Comparison of ENCODE assay signal across 18 cellular contexts in the genomic region with DNA sequence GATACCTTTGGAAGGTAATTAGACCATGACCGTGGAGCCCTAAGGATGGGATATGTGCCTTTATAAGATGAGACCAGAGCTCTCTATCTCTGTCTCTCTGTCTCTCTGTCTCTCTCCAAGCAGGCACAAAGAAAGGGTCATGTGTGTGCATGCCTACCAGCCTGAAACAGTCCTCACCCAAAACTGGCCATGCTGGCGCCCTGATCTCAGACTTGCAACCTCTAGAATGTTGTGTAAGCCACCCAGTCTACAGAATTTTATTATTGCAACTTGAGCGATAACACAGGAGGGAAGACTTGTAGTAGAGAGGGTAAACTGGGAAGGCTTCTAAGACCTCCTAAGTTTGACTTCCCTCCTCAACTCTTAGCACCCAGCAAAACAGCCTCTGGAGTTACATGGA.
DNase-seq lines count a peak whose midpoint lies in the region; ATAC-seq and TF ChIP-seq lines count a peak whose summit lies in the region.
"Had no signal": no experiment of that assay in that cellular context is flagged by ENCODE, and none has a peak within 500 bp of the region (broad histone marks: within the 10 kb centered on the region; RNA-seq: fewer than 3 reads in every experiment).

No MANE protein-coding gene starts in this region.

- H3K4ac ChIP-seq in IMR-90 (ENCODE audit: low read depth, low read length) (no peak overlapping the region), mesendoderm (ENCODE audit: low read depth, low read length) (no peak overlapping the region)

- no peak overlapping the region for H3K14ac ChIP-seq in IMR-90 (replicated peaks; ENCODE audit: low read depth, low read length)

- H3K27me3 Mint-ChIP-seq in HFFc6 (ENCODE audit: insufficient read depth) (no peaks in the 10 kb centered on the region), neural crest cell (ENCODE audit: low read depth) (no peaks in the 10 kb centered on the region)
- H3K27me3 Mint-ChIP-seq in CD4-positive, alpha-beta memory T cell = no peaks in the 10 kb centered on the region
- H3K27me3 Mint-ChIP-seq: CD4-positive, CD25-positive, alpha-beta regulatory T cell had no signal

- H3K4me3 ChIP-seq in IMR-90 (ENCODE audit: insufficient read depth, low read depth, low read length) (no peak overlapping the region), mesendoderm (ENCODE audit: low read length) (no peak overlapping the region)
- no peak overlapping the region for H3K4me3 ChIP-seq in CD4-positive, alpha-beta memory T cell (ENCODE audit: low read length in 2 of 2)
- H3K4me3 ChIP-seq: BLaER1 had no signal

- no peak overlapping the region; the same call in 1 of the 2 replicates for H2BK20ac ChIP-seq in IMR-90 (ENCODE audit: low read depth, low read length)

- H2BK5ac ChIP-seq in IMR-90 (ENCODE audit: low read depth, low read length, poor library complexity, severe bottlenecking) (no peak overlapping the region), mesendoderm (ENCODE audit: low read length) (no peak overlapping the region)

- H3K4me1 ChIP-seq in IMR-90 (ENCODE audit: control insufficient read depth, insufficient read depth, low read length) (peaks cover 12% of the 10 kb centered on the region), mesendoderm (ENCODE audit: control insufficient read depth, low read depth, low read length) (no peaks in the 10 kb centered on the region)
- no peaks in the 10 kb centered on the region for H3K4me1 ChIP-seq in CD4-positive, alpha-beta memory T cell (ENCODE audit: insufficient read depth, low read length)
- H3K4me1 ChIP-seq: BE2C, BLaER1 had no signal

- H2AK5ac ChIP-seq in IMR-90 (ENCODE audit: low read depth, low read length) = peak overlapping the region; percentile 8; the same call in 1 of the 2 replicates
- H2AK5ac ChIP-seq in mesendoderm (ENCODE audit: low read length) = no peak overlapping the region

- no peak overlapping the region for H4K91ac ChIP-seq in IMR-90 (ENCODE audit: insufficient read depth, low read depth, low read length)

- peaks cover 4% of the 10 kb centered on the region; the same call in 1 of the 2 replicates for H3K9me1 ChIP-seq in IMR-90 (ENCODE audit: insufficient read depth, low read length)

- H3K56ac ChIP-seq in IMR-90 (ENCODE audit: extremely low read depth, insufficient read depth, low read length) (no peak overlapping the region), mesendoderm (ENCODE audit: low read length) (no peak overlapping the region)

- intact Hi-C loops in IMR-90 (cut with micrococcal nuclease) = no loop called here
- intact Hi-C loops in CD4-positive, alpha-beta memory T cell (cut with micrococcal nuclease) = no loop called here

- no peak overlapping the region for H4K8ac ChIP-seq in IMR-90 (ENCODE audit: low read depth in 2 of 2, low read length in 2 of 2)
- H4K8ac ChIP-seq in mesendoderm (ENCODE audit: low read depth, low read length) = no peak overlapping the region

- POLR2A ChIA-PET in IMR-90 (lab: Charles Lee; ENCODE audit: unreplicated experiment) = no interaction called here
- POLR2A ChIA-PET in CD4-positive, alpha-beta memory T cell (lab: Charles Lee; ENCODE audit: partially characterized antibody) = no interaction called here

- no peak for TF ChIP-seq RAD21 in IMR-90 (IDR thresholded peaks at IDR 0.05; ENCODE audit: low read length)

- H3K18ac ChIP-seq in IMR-90 (ENCODE audit: low read depth, low read length) (no peak overlapping the region), mesendoderm (ENCODE audit: low read length) (no peak overlapping the region)

- no peak overlapping the region for H2AK9ac ChIP-seq in IMR-90 (replicated peaks; ENCODE audit: low read depth, low read length, poor library complexity)

- H3K23ac ChIP-seq in IMR-90 (ENCODE audit: low read depth, low read length) (no peak overlapping the region), mesendoderm (ENCODE audit: low read length) (no peak overlapping the region)

- H3K36me3 ChIP-seq in IMR-90 (ENCODE audit: control insufficient read depth, insufficient read depth, low read length) (no peaks in the 10 kb centered on the region), mesendoderm (ENCODE audit: control insufficient read depth, insufficient read depth, low read length) (no peaks in the 10 kb centered on the region)
- no peaks in the 10 kb centered on the region for H3K36me3 ChIP-seq in CD4-positive, alpha-beta memory T cell (ENCODE audit: insufficient read depth, low read length)
- H3K36me3 ChIP-seq: BE2C, BLaER1 had no signal

- H3K79me1 ChIP-seq in IMR-90 (ENCODE audit: low read depth in 1 of 2, low read length in 2 of 2) (no peaks in the 10 kb centered on the region), mesendoderm (ENCODE audit: low read length) (no peaks in the 10 kb centered on the region)

- BruUV-seq in IMR-90 (replicated peaks; lab: Mats Ljungman, UMichigan) = no TSS peak

- ATAC-seq in IMR-90 (ENCODE audit: low read depth) = no peak
- ATAC-seq: CD8-positive, alpha-beta T cell had no signal

- peaks cover 2% of the 10 kb centered on the region; the same call in 1 of the 2 replicates for H3K9me3 ChIP-seq in IMR-90 (ENCODE audit: control insufficient read depth, insufficient read depth, low read length)
- H3K9me3 ChIP-seq in CD4-positive, alpha-beta memory T cell (ENCODE audit: control insufficient read depth in 1 of 2, low read length in 2 of 2) = no peaks in the 10 kb centered on the region
- H3K9me3 ChIP-seq: BE2C, Caco-2 had no signal

- H3K79me2 ChIP-seq in mesendoderm (ENCODE audit: control insufficient read depth, insufficient read depth, low read length) = no peaks in the 10 kb centered on the region

- H3K4me1 Mint-ChIP-seq in HFFc6 (ENCODE audit: low read depth) (peaks cover 46% of the 10 kb centered on the region), neural crest cell (no peaks in the 10 kb centered on the region)
- H3K4me1 Mint-ChIP-seq in CD4-positive, alpha-beta memory T cell = no peaks in the 10 kb centered on the region

- H2BK15ac ChIP-seq in IMR-90 (ENCODE audit: low read depth, low read length) (0 out of 3 replicates have a peak overlapping the region, but pooled peaks have one; percentile 50), mesendoderm (replicated peaks; ENCODE audit: low read depth) (no peak overlapping the region)

- H3K36me3 Mint-ChIP-seq in HFFc6 (ENCODE audit: low read depth) (peaks cover 34% of the 10 kb centered on the region), neural crest cell (ENCODE audit: low read depth) (peaks cover 5% of the 10 kb centered on the region)
- H3K36me3 Mint-ChIP-seq in CD4-positive, alpha-beta memory T cell = no peaks in the 10 kb centered on the region
- H3K36me3 Mint-ChIP-seq: CD14-positive monocyte; CD4-positive, CD25-positive, alpha-beta regulatory T cell; CD8-positive, alpha-beta T cell had no signal

- H3K27me3 ChIP-seq in IMR-90 (ENCODE audit: control insufficient read depth, insufficient read depth, low read length) (no peaks in the 10 kb centered on the region), mesendoderm (ENCODE audit: insufficient read depth, low read length, poor library complexity) (no peaks in the 10 kb centered on the region)
- no peaks in the 10 kb centered on the region for H3K27me3 ChIP-seq in CD4-positive, alpha-beta memory T cell (ENCODE audit: insufficient read depth, low read length)
- H3K27me3 ChIP-seq: BE2C, BLaER1 had no signal

- H3K4me3 Mint-ChIP-seq in HFFc6 = no peak overlapping the region
- no peak overlapping the region for H3K4me3 Mint-ChIP-seq in neural crest cell
- H3K4me3 Mint-ChIP-seq in CD4-positive, alpha-beta memory T cell = no peak overlapping the region
- H3K4me3 Mint-ChIP-seq: CD14-positive monocyte; CD4-positive, CD25-positive, alpha-beta regulatory T cell; CD8-positive, alpha-beta T cell had no signal

- no peak overlapping the region for H3K27ac ChIP-seq in IMR-90 (ENCODE audit: insufficient read depth, low read length)
- H3K27ac ChIP-seq in mesendoderm (ENCODE audit: low read depth, low read length) = no peak overlapping the region
- H3K27ac ChIP-seq in CD4-positive, alpha-beta memory T cell (ENCODE audit: low read depth, low read length) = no peak overlapping the region
- H3K27ac ChIP-seq: BLaER1 had no signal

- CTCF ChIA-PET in IMR-90 (lab: Yijun Ruan, JAX) = no interaction called here
- CTCF ChIA-PET in CD4-positive, alpha-beta memory T cell (lab: Charles Lee; ENCODE audit: partially characterized antibody) = no interaction called here

- H3K27ac Mint-ChIP-seq in HFFc6 = peak overlapping the region; percentile 94; the same call in 1 of the 2 replicates
- H3K27ac Mint-ChIP-seq in neural crest cell (ENCODE audit: unreplicated experiment) = peak overlapping the region; percentile 36
- no peak overlapping the region for H3K27ac Mint-ChIP-seq in CD4-positive, alpha-beta memory T cell
- H3K27ac Mint-ChIP-seq: CD14-positive monocyte; CD4-positive, CD25-positive, alpha-beta regulatory T cell; CD8-positive, alpha-beta T cell had no signal

- dilution Hi-C loops in IMR-90 (cut with HindIII; ENCODE audit: low sequenced_read_pairs, unreplicated experiment) = no loop called here

- H2AFZ ChIP-seq in IMR-90 (replicated peaks; ENCODE audit: low read length, poor library complexity) = no peak overlapping the region

- in situ Hi-C loops in IMR-90 (cut with MboI; ENCODE audit: low sequenced_read_pairs) = no loop called here

- H4K5ac ChIP-seq in IMR-90 (ENCODE audit: low read depth, low read length) (no peak overlapping the region), mesendoderm (ENCODE audit: low read length) (no peak overlapping the region)

- TF ChIP-seq POLR2A in IMR-90 (IDR thresholded peaks at IDR 0.05; ENCODE audit: low read depth, low read length) = no peak

- no CpG with 5 or more reads among the region's 3 CpGs for WGBS in IMR-90 (ENCODE audit: extremely low coverage in 2 of 2, insufficient read length in 1 of 2), 2 experiments
- WGBS in mesendoderm (ENCODE audit: extremely low coverage, insufficient coverage, low lambda C conversion rate) = no CpG with 5 or more reads among the region's 3 CpGs

- no peak for TF ChIP-seq CTCF in HFFc6 (IDR thresholded peaks at IDR 0.05)
- TF ChIP-seq CTCF in IMR-90 (conservative IDR thresholded peaks at IDR 0.05; ENCODE audit: low read depth, low read length) = no peak
- no peak for TF ChIP-seq CTCF in neural crest cell (conservative IDR thresholded peaks at IDR 0.05)

- H3K9ac ChIP-seq in IMR-90 (ENCODE audit: low read depth, low read length) (no peak overlapping the region), mesendoderm (ENCODE audit: low read length) (no peak overlapping the region)
- H3K9ac ChIP-seq: BLaER1 had no signal

- H3K4me2 ChIP-seq in IMR-90 (ENCODE audit: low read depth, low read length) = no peak overlapping the region
- no peak overlapping the region for H3K4me2 ChIP-seq in mesendoderm (ENCODE audit: low read length)
- H3K4me2 ChIP-seq: BLaER1 had no signal

- H2BK120ac ChIP-seq in IMR-90 (ENCODE audit: low read depth, low read length) = peak overlapping the region; percentile 14
- H2BK120ac ChIP-seq in mesendoderm (ENCODE audit: low read depth, low read length) = no peak overlapping the region

- peaks cover 9% of the 10 kb centered on the region for H3K9me3 Mint-ChIP-seq in HFFc6
- H3K9me3 Mint-ChIP-seq in neural crest cell = no peaks in the 10 kb centered on the region
- H3K9me3 Mint-ChIP-seq in CD4-positive, alpha-beta memory T cell = peaks cover 0 to 1% (median 0%) of the 10 kb centered on the region in 8 donors

- no peaks in the 10 kb centered on the region for H4K20me1 ChIP-seq in IMR-90 (ENCODE audit: insufficient read depth, low read length)
- H4K20me1 ChIP-seq: BLaER1 had no signal

- DNase-seq in HFFc6 = no peak
- DNase-seq in IMR-90 = no peak
- DNase-seq in neural crest cell (ENCODE audit: low read depth, low spot score) = no peak
- no peak for DNase-seq in activated CD4-positive, alpha-beta T cell treated with anti-CD3 and anti-CD28 coated beads, Interleukin-2, amount 50 U/mL, for 48 hours
- DNase-seq in mesendoderm = no peak
- DNase-seq in CD4-positive, alpha-beta memory T cell = no peak
- DNase-seq: 8988T; ACHN; BE2C; C1 segment of cervical spinal cord; Caco-2; Calu3; CD4-positive, CD25-positive, alpha-beta regulatory T cell; CD8-positive, alpha-beta T cell; DMS79 treated with DMSO at 0.1 percent for 48 hours; GF-D8 had no signal

Comparison
In these comparisons a context has a peak if more than half of its experiments do, and no peak if none do; other contexts are left out.
1. H3K27ac Mint-ChIP-seq: peak in HFFc6 (single experiment) and neural crest cell (single experiment); none in CD4-positive, alpha-beta memory T cell (0 of 7).